Comparison of ENCODE assay signal across 8 cellular contexts in genomic region chr12:89756638-89757321, GRCh38. TPM values are rescaled to one million over a fixed set of nuclear protein-coding genes. Genes with fewer than 3 reads are reported as not detected.
A peak's percentile ranks its signal among the peaks of the same experiment; 100 is the strongest.
DNase-seq lines count a peak whose midpoint lies in the region; ATAC-seq and TF ChIP-seq lines count a peak whose summit lies in the region.

No MANE protein-coding gene starts in this region.

- 76 to 77% methylated on average over 4 of the region's 4 CpGs for WGBS in testis, 2 donors

- H3K4me1 ChIP-seq in ACC112 (ENCODE audit: control insufficient read depth, insufficient read depth, low read length, unreplicated experiment) = peaks cover 21% of the 10 kb centered on the region
- H3K4me1 ChIP-seq in muscle layer of duodenum (ENCODE audit: control insufficient read depth in 1 of 2, insufficient read depth in 2 of 2, low read length in 2 of 2) = no peaks in the 10 kb centered on the region
- H3K4me1 ChIP-seq in testis = no peaks in the 10 kb centered on the region

- H3K79me2 ChIP-seq in ACC112 (ENCODE audit: control insufficient read depth, insufficient read depth, low read length, unreplicated experiment) = no peaks in the 10 kb centered on the region

- H3K4me3 ChIP-seq in ACC112 (ENCODE audit: low read depth, low read length) (no peak overlapping the region; the same call in 1 of the 2 replicates), muscle layer of duodenum (ENCODE audit: low read depth in 1 of 2, low read length in 2 of 2) (no peak overlapping the region), testis (no peak overlapping the region)

- H3K36me3 ChIP-seq in ACC112 (ENCODE audit: insufficient read depth, low read length) (no peaks in the 10 kb centered on the region), muscle layer of duodenum (ENCODE audit: control insufficient read depth in 1 of 2, insufficient read depth in 2 of 2, low read length in 2 of 2) (no peaks in the 10 kb centered on the region), testis (ENCODE audit: low read depth, missing control alignments) (no peaks in the 10 kb centered on the region)

- H3K27ac ChIP-seq in ACC112 (ENCODE audit: low read depth, low read length) (peak overlapping the region; percentile 98), muscle layer of duodenum (ENCODE audit: low read length) (peak overlapping the region; percentile 76), testis (no peak overlapping the region)

- no peak for TF ChIP-seq POLR2A in testis (IDR thresholded peaks at IDR 0.05)

- TF ChIP-seq CTCF in testis (IDR thresholded peaks at IDR 0.05) = no peak

- no peaks in the 10 kb centered on the region for H3K9me3 ChIP-seq in muscle layer of duodenum (ENCODE audit: control insufficient read depth in 1 of 2, low read length in 2 of 2)
- H3K9me3 ChIP-seq in testis = no peaks in the 10 kb centered on the region

- peak; percentile 94 for ATAC-seq in GM18502 (IDR thresholded peaks at IDR 0.05; ENCODE audit: poor library complexity, unreplicated experiment)
- ATAC-seq in HG02840 (IDR thresholded peaks at IDR 0.05; ENCODE audit: low FRiP score, unreplicated experiment) = peak; percentile 95

- H3K27me3 ChIP-seq in ACC112 (ENCODE audit: insufficient read depth, low read length) = no peaks in the 10 kb centered on the region
- H3K27me3 ChIP-seq in muscle layer of duodenum (ENCODE audit: low read depth, low read length) = no peaks in the 10 kb centered on the region
- no peaks in the 10 kb centered on the region for H3K27me3 ChIP-seq in testis

- intact Hi-C loops in testis (cut with DNase I; ENCODE audit: low total_unique reads) = no loop called here

- peak overlapping the region; percentile 17 for H2AFZ ChIP-seq in ACC112 (ENCODE audit: low read length, unreplicated experiment)

- peak; percentile 82 to 99 for DNase-seq in NOMO-1 (lab: John Stamatoyannopoulos, UW; ENCODE audit: unreplicated experiment in 2 of 2)
- peak; percentile 73 for DNase-seq in brain pericyte (ENCODE audit: low read depth, low spot score)
- no peak for DNase-seq in occipital lobe (lab: John Stamatoyannopoulos, UW)
- DNase-seq in testis = no peak

RNA-seq across cellular contexts. Expression of gene ATP2B1, which starts 48.1 kb away (rescaled TPM):
- total RNA-seq in occipital lobe (272 TPM), testis (100 to 1,000 TPM in 1 of 2 donors, 10 to 100 TPM in 1; 98.7 to 142 TPM)
- 32.1 TPM for polyA plus RNA-seq in testis (ENCODE audit: insufficient read depth, low read depth, low replicate concordance)

Comparison
In these comparisons a context has a peak if more than half of its experiments do, and no peak if none do; other contexts are left out.
1. H3K27ac ChIP-seq: peak in ACC112 (single experiment) and muscle layer of duodenum (single experiment); none in testis (0 of 2).
2. DNase-seq: peak in NOMO-1 (2 of 2) and brain pericyte (single experiment); none in occipital lobe (single experiment) and testis (single experiment).